Comparison of ENCODE assay signal across 9 cellular contexts in genomic region chr12:126874427-126875026, GRCh38.
DNase-seq lines count a peak whose midpoint lies in the region; ATAC-seq and TF ChIP-seq lines count a peak whose summit lies in the region.
"Had no signal": no experiment of that assay in that cellular context is flagged by ENCODE, and none has a peak within 500 bp of the region (broad histone marks: within the 10 kb centered on the region; RNA-seq: fewer than 3 reads in every experiment).

No MANE protein-coding gene starts in this region.

- ATAC-seq in GM21447 (IDR thresholded peaks at IDR 0.05; ENCODE audit: unreplicated experiment), result peak; percentile 83
- peak; percentile 57 for ATAC-seq in activated naive CD8-positive, alpha-beta T cell treated with anti-CD3 and anti-CD28 coated beads, Interleukin-2, amount 50 U/mL, for 24 hours

- DNase-seq in DMS114 treated with DMSO at 0.1 percent for 48 hours (lab: John Stamatoyannopoulos, UW; ENCODE audit: unreplicated experiment), result peak; percentile 55
- DNase-seq in LHCN-M2 (ENCODE audit: low read depth), result peak; percentile 40
- peak; percentile 31 for DNase-seq in T follicular helper cell (ENCODE audit: low read depth)
- peak; percentile 66 for DNase-seq in activated naive CD8-positive, alpha-beta T cell treated with anti-CD3 and anti-CD28 coated beads, Interleukin-2, amount 50 U/mL, for 24 hours
- DNase-seq in hepatocyte (ENCODE audit: low spot score), result peak; percentile 77
- DNase-seq in spleen, result peak; percentile 87
- no peak for DNase-seq in NCI-H226

- WGBS in hepatocyte (ENCODE audit: low lambda C conversion rate, missing lambda C conversion rate), result 31% methylated on average over 8 of the region's 8 CpGs
- 19 to 37% (median 29%) methylated on average over 7 to 8 of the region's 8 CpGs for WGBS in spleen, 5 donors

- peak; percentile 83 for TF ChIP-seq CTCF in hepatocyte (IDR thresholded peaks at IDR 0.05; ENCODE audit: poor library complexity)
- peak; percentile 59 to 90 (median 83) for TF ChIP-seq CTCF in spleen (IDR thresholded peaks at IDR 0.05 in 8 of 11, conservative IDR thresholded peaks at IDR 0.05 in 3 of 11)

- H3K4me3 Mint-ChIP-seq in activated naive CD8-positive, alpha-beta T cell treated with anti-CD3 and anti-CD28 coated beads, Interleukin-2, amount 50 U/mL, for 24 hours, result no peak overlapping the region
- H3K4me3 Mint-ChIP-seq: T-helper 1 cell treated with Interleukin-12 subunit alpha and Interleukin-12 subunit beta and Interleukin-4 antibody, amounts not matched to agents 30 μg/mL and 1 μg/mL, for 36 hours had no signal

- no peaks in the 10 kb centered on the region for H3K36me3 Mint-ChIP-seq in activated naive CD8-positive, alpha-beta T cell treated with anti-CD3 and anti-CD28 coated beads, Interleukin-2, amount 50 U/mL, for 24 hours (ENCODE audit: low read depth)

- peaks cover 2% of the 10 kb centered on the region for H3K27me3 Mint-ChIP-seq in activated naive CD8-positive, alpha-beta T cell treated with anti-CD3 and anti-CD28 coated beads, Interleukin-2, amount 50 U/mL, for 24 hours

- H3K9me3 ChIP-seq in hepatocyte (ENCODE audit: low read depth) (no peaks in the 10 kb centered on the region), spleen (no peaks in the 10 kb centered on the region)

- no peak overlapping the region for H3K4me2 ChIP-seq in hepatocyte

- no peak overlapping the region for H2AFZ ChIP-seq in hepatocyte

- H3K27ac Mint-ChIP-seq in activated naive CD8-positive, alpha-beta T cell treated with anti-CD3 and anti-CD28 coated beads, Interleukin-2, amount 50 U/mL, for 24 hours, result no peak overlapping the region
- H3K27ac Mint-ChIP-seq: T-helper 1 cell treated with Interleukin-12 subunit alpha and Interleukin-12 subunit beta and Interleukin-4 antibody, amounts not matched to agents 30 μg/mL and 1 μg/mL, for 36 hours had no signal

- H4K20me1 ChIP-seq in hepatocyte (ENCODE audit: insufficient read depth, poor library complexity, severe bottlenecking), result no peaks in the 10 kb centered on the region

- no peak overlapping the region for H3K4me3 ChIP-seq in hepatocyte
- H3K4me3 ChIP-seq in spleen, result no peak overlapping the region

- H3K36me3 ChIP-seq in hepatocyte (replicated peaks; ENCODE audit: insufficient read depth, low read depth) (no peaks in the 10 kb centered on the region), spleen (no peaks in the 10 kb centered on the region)

- H3K4me1 Mint-ChIP-seq in activated naive CD8-positive, alpha-beta T cell treated with anti-CD3 and anti-CD28 coated beads, Interleukin-2, amount 50 U/mL, for 24 hours, result no peaks in the 10 kb centered on the region

- H3K79me2 ChIP-seq in hepatocyte, result no peaks in the 10 kb centered on the region

- no peaks in the 10 kb centered on the region for H3K9me3 Mint-ChIP-seq in activated naive CD8-positive, alpha-beta T cell treated with anti-CD3 and anti-CD28 coated beads, Interleukin-2, amount 50 U/mL, for 24 hours
- H3K9me3 Mint-ChIP-seq: T-helper 1 cell treated with Interleukin-12 subunit alpha and Interleukin-12 subunit beta and Interleukin-4 antibody, amounts not matched to agents 30 μg/mL and 1 μg/mL, for 36 hours had no signal

- H3K27me3 ChIP-seq in hepatocyte, result no peaks in the 10 kb centered on the region
- peaks cover 0 to 7% (median 0%) of the 10 kb centered on the region in 7 donors for H3K27me3 ChIP-seq in spleen (replicated peaks in 1 of 7)

- no peak for TF ChIP-seq POLR2A in spleen (IDR thresholded peaks at IDR 0.05)

- H3K27ac ChIP-seq in hepatocyte (no peak overlapping the region), spleen (no peak overlapping the region)

- H3K9me2 ChIP-seq in hepatocyte (replicated peaks; ENCODE audit: insufficient read depth), result no peaks in the 10 kb centered on the region

- no peaks in the 10 kb centered on the region for H3K4me1 ChIP-seq in hepatocyte (ENCODE audit: insufficient read depth)
- peaks cover 0 to 4% (median 0%) of the 10 kb centered on the region in 6 donors for H3K4me1 ChIP-seq in spleen

- intact Hi-C loops in spleen (cut with DNase I; ENCODE audit: low total_unique reads), result loop anchor here (10.0 kb wide), 2 partner anchors 1340 to 1690 kb away; partner anchors contain the start of gene TMEM132B
